8 cellular contexts compared by ENCODE assay signal in the genomic region with DNA sequence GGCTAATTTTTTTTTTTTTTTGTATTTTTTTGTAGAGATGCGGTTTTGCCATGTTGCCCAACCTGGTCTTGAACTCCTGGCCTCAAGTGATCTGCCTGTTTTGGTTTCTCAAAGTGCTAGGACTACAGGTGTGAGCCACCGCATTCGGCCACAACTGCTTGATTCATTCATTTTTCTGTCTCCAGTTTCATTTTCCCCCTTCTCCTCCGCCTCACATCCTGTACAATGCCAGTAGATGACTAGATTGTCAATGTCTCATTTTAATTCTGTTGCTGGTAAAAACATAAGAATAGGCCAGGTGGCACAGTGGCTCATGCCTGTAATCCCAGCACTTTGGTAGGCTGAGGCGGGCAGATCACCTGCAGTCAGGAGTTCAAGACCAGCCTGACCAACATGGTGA. TPM values are rescaled to one million over a fixed set of nuclear protein-coding genes. Genes with fewer than 3 reads are reported as not detected.
A peak's percentile ranks its signal among the peaks of the same experiment; 100 is the strongest.
DNase-seq lines count a peak whose midpoint lies in the region; ATAC-seq and TF ChIP-seq lines count a peak whose summit lies in the region.

No MANE protein-coding gene starts in this region.

- H3K36me3 ChIP-seq in sigmoid colon (no peaks in the 10 kb centered on the region), left ventricle myocardium inferior (no peaks in the 10 kb centered on the region), heart right ventricle (no peaks in the 10 kb centered on the region), left lung (no peaks in the 10 kb centered on the region)

- H3K4me3 ChIP-seq in sigmoid colon: no peak overlapping the region
- no peak overlapping the region for H3K4me3 ChIP-seq in left ventricle myocardium inferior
- no peak overlapping the region for H3K4me3 ChIP-seq in heart right ventricle
- no peak overlapping the region for H3K4me3 ChIP-seq in left lung

- H3K4me1 Mint-ChIP-seq in stimulated activated effector memory CD8-positive, alpha-beta T cell treated with anti-CD3 and anti-CD28 coated beads, Interleukin-12 subunit alpha, Interleukin-12 subunit beta, amount 100 ng/mL, for 72 hours: peaks cover 47% of the 10 kb centered on the region

- H3K4me1 ChIP-seq in sigmoid colon: no peaks in the 10 kb centered on the region
- no peaks in the 10 kb centered on the region for H3K4me1 ChIP-seq in left ventricle myocardium inferior
- H3K4me1 ChIP-seq in heart right ventricle: peaks cover 0 to 35% (median 0%) of the 10 kb centered on the region in 9 donors
- H3K4me1 ChIP-seq in left lung: peaks cover 5 to 44% of the 10 kb centered on the region in 2 donors

- H3K27ac Mint-ChIP-seq in stimulated activated effector memory CD8-positive, alpha-beta T cell treated with anti-CD3 and anti-CD28 coated beads, Interleukin-12 subunit alpha, Interleukin-12 subunit beta, amount 100 ng/mL, for 72 hours: peak overlapping the region; percentile 90

- DNase-seq in HT1080 (ENCODE audit: low read depth): peak; percentile 44
- peak; percentile 61 for DNase-seq in activated T-helper 9 cell treated with anti-CD3 and anti-CD28 coated beads, Interleukin-2, amount 50 U/mL, for 16 hours (ENCODE audit: low read depth)
- DNase-seq in stimulated activated effector memory CD8-positive, alpha-beta T cell treated with anti-CD3 and anti-CD28 coated beads, Interleukin-12 subunit alpha, Interleukin-12 subunit beta, amount 100 ng/mL, for 72 hours (ENCODE audit: low spot score in 2 of 2): peak; percentile 38 to 83
- no peak for DNase-seq in sigmoid colon
- DNase-seq in left ventricle myocardium inferior: no peak
- DNase-seq in heart right ventricle: no peak
- no peak for DNase-seq in left lung

- H3K27ac ChIP-seq in sigmoid colon (no peak overlapping the region), left ventricle myocardium inferior (replicated peaks) (no peak overlapping the region), heart right ventricle (peak overlapping the region in 1 of 10 donors; percentile 91), left lung (peak overlapping the region in 1 of 2 donors; percentile 91)

- intact Hi-C loops in sigmoid colon (cut with DNase I) (no loop called here), left ventricle myocardium inferior (cut with micrococcal nuclease) (no loop called here), heart right ventricle (cut with DNase I) (no loop called here), left lung (cut with DNase I) (no loop called here)

- H3K36me3 Mint-ChIP-seq in stimulated activated effector memory CD8-positive, alpha-beta T cell treated with anti-CD3 and anti-CD28 coated beads, Interleukin-12 subunit alpha, Interleukin-12 subunit beta, amount 100 ng/mL, for 72 hours: peaks cover 30% of the 10 kb centered on the region

- no peak for TF ChIP-seq CTCF in sigmoid colon (IDR thresholded peaks at IDR 0.05)
- TF ChIP-seq CTCF in left ventricle myocardium inferior (IDR thresholded peaks at IDR 0.05; ENCODE audit: borderline replicate concordance): no peak
- no peak for TF ChIP-seq CTCF in heart right ventricle (IDR thresholded peaks at IDR 0.05)
- no peak for TF ChIP-seq CTCF in left lung (IDR thresholded peaks at IDR 0.05)

- no peaks in the 10 kb centered on the region for H3K9me3 Mint-ChIP-seq in stimulated activated effector memory CD8-positive, alpha-beta T cell treated with anti-CD3 and anti-CD28 coated beads, Interleukin-12 subunit alpha, Interleukin-12 subunit beta, amount 100 ng/mL, for 72 hours

- no peaks in the 10 kb centered on the region for H3K27me3 ChIP-seq in sigmoid colon
- no peaks in the 10 kb centered on the region for H3K27me3 ChIP-seq in left ventricle myocardium inferior (ENCODE audit: low read depth)
- H3K27me3 ChIP-seq in heart right ventricle: no peaks in the 10 kb centered on the region
- H3K27me3 ChIP-seq in left lung: no peaks in the 10 kb centered on the region

- H3K9me3 ChIP-seq in sigmoid colon (no peaks in the 10 kb centered on the region), left ventricle myocardium inferior (replicated peaks) (no peaks in the 10 kb centered on the region), heart right ventricle (no peaks in the 10 kb centered on the region), left lung (no peaks in the 10 kb centered on the region)

- H3K4me3 Mint-ChIP-seq in stimulated activated effector memory CD8-positive, alpha-beta T cell treated with anti-CD3 and anti-CD28 coated beads, Interleukin-12 subunit alpha, Interleukin-12 subunit beta, amount 100 ng/mL, for 72 hours: peak overlapping the region; percentile 72

- no peak for TF ChIP-seq EP300 in sigmoid colon (IDR thresholded peaks at IDR 0.05)

- ATAC-seq in GM21367 (IDR thresholded peaks at IDR 0.05; ENCODE audit: unreplicated experiment) (peak; percentile 46), heart right ventricle (no peak), left lung (no peak)
- peak; percentile 87 for ATAC-seq in stimulated activated effector memory CD8-positive, alpha-beta T cell treated with anti-CD3 and anti-CD28 coated beads, Interleukin-12 subunit alpha, Interleukin-12 subunit beta, amount 100 ng/mL, for 72 hours

- no peak for TF ChIP-seq POLR2A in sigmoid colon (IDR thresholded peaks at IDR 0.05)

- WGBS in sigmoid colon, 2 donors: 68 to 86% methylated on average over 5 of the region's 5 CpGs
- 95% methylated on average over 5 of the region's 5 CpGs for WGBS in heart right ventricle, 2 donors

RNA-seq across cellular contexts. Expression of gene ZNF592, which starts 12.0 kb away (rescaled TPM):
- total RNA-seq in HT1080 (2014; rRNA removed; shearing (Covaris generic)): 11.4 and 15.8 TPM in 2 replicates
- 12.8 and 13.4 TPM in 2 replicates for polyA plus RNA-seq in HT1080 (2015; cell fraction: cytosol; rRNA removed)
- polyA plus RNA-seq in HT1080 (2015; cell fraction: nucleus; rRNA removed): 18.6 and 23.4 TPM in 2 replicates
- total RNA-seq in sigmoid colon (10 to 100 TPM; 12.5 to 14.1 (median 13.7) TPM), left ventricle myocardium inferior (19.0 TPM), heart right ventricle (10 to 100 TPM; 17.1 to 26.9 (median 20.8) TPM), left lung (10 to 100 TPM; 24.4 to 31.9 TPM)
- polyA plus RNA-seq in sigmoid colon (10 to 100 TPM in 1 of 3 donors, 1 to 10 TPM in 2; 6.0 to 20.4 (median 8.1) TPM), heart right ventricle (1 to 10 TPM; 8.2 to 8.7 TPM)

RNA-seq across cellular contexts. Expression of gene SEC11A, which starts 20.4 kb away (rescaled TPM):
- 175 and 185 TPM in 2 replicates for total RNA-seq in HT1080 (2014; rRNA removed; shearing (Covaris generic))
- 204 and 261 TPM in 2 replicates for polyA plus RNA-seq in HT1080 (2015; cell fraction: cytosol; rRNA removed)
- polyA plus RNA-seq in HT1080 (2015; cell fraction: nucleus; rRNA removed): 86.6 and 111 TPM in 2 replicates
- total RNA-seq in sigmoid colon (100 to 1,000 TPM in 2 of 4 donors, 10 to 100 TPM in 2; 83.9 to 153 (median 112) TPM), left ventricle myocardium inferior (80.0 TPM), heart right ventricle (10 to 100 TPM; 65.9 to 93.8 (median 75.0) TPM), left lung (100 to 1,000 TPM; 159 to 160 TPM)
- polyA plus RNA-seq in sigmoid colon (100 to 1,000 TPM; 152 to 216 (median 166) TPM), heart right ventricle (100 to 1,000 TPM in 1 of 2 donors, 10 to 100 TPM in 1; 77.7 to 123 TPM)

Comparison
In these comparisons a context has a peak if more than half of its experiments do, and no peak if none do; other contexts are left out.
1. ATAC-seq: peak in GM21367 (single experiment) and stimulated activated effector memory CD8-positive, alpha-beta T cell treated with anti-CD3 and anti-CD28 coated beads, Interleukin-12 subunit alpha, Interleukin-12 subunit beta, amount 100 ng/mL, for 72 hours (single experiment); none in heart right ventricle (0 of 8) and left lung (single experiment).
2. DNase-seq: peak in HT1080 (single experiment), activated T-helper 9 cell treated with anti-CD3 and anti-CD28 coated beads, Interleukin-2, amount 50 U/mL, for 16 hours (single experiment) and stimulated activated effector memory CD8-positive, alpha-beta T cell treated with anti-CD3 and anti-CD28 coated beads, Interleukin-12 subunit alpha, Interleukin-12 subunit beta, amount 100 ng/mL, for 72 hours (2 of 2); none in sigmoid colon (single experiment), left ventricle myocardium inferior (single experiment), heart right ventricle (0 of 2) and left lung (0 of 2).